ENCODE assay signal across 8 cellular contexts in genomic region chr2:46471-47345, GRCh38. TPM values are rescaled to one million over a fixed set of nuclear protein-coding genes. Genes with fewer than 3 reads are reported as not detected.
DNase-seq lines count a peak whose midpoint lies in the region; ATAC-seq and TF ChIP-seq lines count a peak whose summit lies in the region.

TSS of gene FAM110C (minus strand) at chr2:46505. CDS start at chr2:46385, 120 bp downstream.

- H3K4me1 ChIP-seq in neuronal stem cell (ENCODE audit: control insufficient read depth in 2 of 2, insufficient read depth in 1 of 2, low read depth in 1 of 2, low read length in 2 of 2) (peaks cover 5 to 7% of the 10 kb centered on the region in 2 donors), upper lobe of right lung (peaks cover 4% of the 10 kb centered on the region)

- DNase-seq in AG08396 (ENCODE audit: low spot score) (peak; percentile 49), NCI-H146 treated with DMSO at 0.1 percent for 48 hours (lab: John Stamatoyannopoulos, UW; ENCODE audit: unreplicated experiment) (peak; percentile 1), Right ventricle myocardium inferior (ENCODE audit: missing footprints) (peak; percentile 76), neuronal stem cell (ENCODE audit: low spot score) (peak; percentile 27), upper lobe of right lung (peak; percentile 93), NCI-H1048 (lab: John Stamatoyannopoulos, UW) (no peak), NCI-H2029 treated with DMSO at 0.1 percent for 48 hours (lab: John Stamatoyannopoulos, UW) (no peak)
- peak; percentile 29 for DNase-seq in activated effector memory CD4-positive, alpha-beta T cell treated with Interleukin-2 at 50 U/mL for 16 hours

- H3K27me3 ChIP-seq in neuronal stem cell (ENCODE audit: control insufficient read depth in 3 of 3, insufficient read depth in 3 of 3, low read depth in 1 of 3, low read length in 3 of 3), result peaks cover 9 to 56% (median 36%) of the 10 kb centered on the region in 3 experiments
- peaks cover 21% of the 10 kb centered on the region for H3K27me3 ChIP-seq in upper lobe of right lung

- H3K4me3 ChIP-seq in neuronal stem cell (ENCODE audit: low read length in 2 of 2) (peak within 1 kb of the TSS; percentile 48 to 92), upper lobe of right lung (peak within 1 kb of the TSS; percentile 63)

- no peak within 1 kb of the TSS for H2BK12ac ChIP-seq in neuronal stem cell (ENCODE audit: low read length)

- H2AK5ac ChIP-seq in neuronal stem cell (ENCODE audit: low read depth, low read length), result peak within 1 kb of the TSS; percentile 32

- intact Hi-C loops in Right ventricle myocardium inferior (cut with DNase I), result no loop called here
- intact Hi-C loops in upper lobe of right lung (cut with DNase I), result no loop called here

- peak within 1 kb of the TSS; percentile 97 for H3K14ac ChIP-seq in neuronal stem cell (ENCODE audit: low read length)

- H2BK120ac ChIP-seq in neuronal stem cell (ENCODE audit: low read depth, low read length), result no peak within 1 kb of the TSS

- H4K91ac ChIP-seq in neuronal stem cell (ENCODE audit: low read depth, low read length, poor library complexity), result no peak within 1 kb of the TSS

- H2BK5ac ChIP-seq in neuronal stem cell (ENCODE audit: low read length), result no peak within 1 kb of the TSS

- H3K4me2 ChIP-seq in neuronal stem cell (ENCODE audit: insufficient read depth, low read length, poor library complexity, severe bottlenecking), result peak within 1 kb of the TSS; percentile 80

- no peak for TF ChIP-seq CTCF in upper lobe of right lung (IDR thresholded peaks at IDR 0.05)

- no peaks in the 10 kb centered on the region for H3K79me1 ChIP-seq in neuronal stem cell (ENCODE audit: low read depth, low read length)

- H3K36me3 ChIP-seq in neuronal stem cell (replicated peaks in 1 of 2; ENCODE audit: control insufficient read depth in 2 of 2, insufficient read depth in 2 of 2, low read length in 2 of 2) (no peaks in the 10 kb centered on the region), upper lobe of right lung (peaks cover 1% of the 10 kb centered on the region)

- H3K4ac ChIP-seq in neuronal stem cell (ENCODE audit: low read length), result no peak within 1 kb of the TSS

- H3K9ac ChIP-seq in neuronal stem cell (ENCODE audit: low read depth, low read length, poor library complexity), result peak within 1 kb of the TSS; percentile 65

- H3K9me3 ChIP-seq in neuronal stem cell (replicated peaks in 1 of 2; ENCODE audit: control insufficient read depth in 2 of 2, insufficient read depth in 1 of 2, low read depth in 1 of 2, low read length in 2 of 2) (no peaks in the 10 kb centered on the region), upper lobe of right lung (no peaks in the 10 kb centered on the region)

- peak; percentile 86 for ATAC-seq in Right ventricle myocardium inferior
- peak; percentile 92 for ATAC-seq in upper lobe of right lung

- peak within 1 kb of the TSS; percentile 90 for H2AFZ ChIP-seq in neuronal stem cell (ENCODE audit: low read length)

- H3K23ac ChIP-seq in neuronal stem cell (ENCODE audit: low read depth, low read length, poor library complexity), result peak within 1 kb of the TSS; percentile 52

- no peak within 1 kb of the TSS for H4K8ac ChIP-seq in neuronal stem cell (ENCODE audit: low read depth, low read length)

- H3K18ac ChIP-seq in neuronal stem cell (ENCODE audit: low read length), result peak within 1 kb of the TSS; percentile 86

- no peak within 1 kb of the TSS for H2BK15ac ChIP-seq in neuronal stem cell (ENCODE audit: low read length)

- no peak within 1 kb of the TSS for H3K27ac ChIP-seq in neuronal stem cell (replicated peaks; ENCODE audit: low read length)
- H3K27ac ChIP-seq in upper lobe of right lung, result peak within 1 kb of the TSS; percentile 90

- WGBS in neuronal stem cell (ENCODE audit: extremely low coverage in 2 of 2, insufficient read length in 2 of 2, insufficient replicate concordance in 1 of 2), 2 donors, result no CpG with 5 or more reads among the region's 75 CpGs

RNA-seq across cellular contexts. Expression of gene FAM110C, which starts in this region (rescaled TPM):
- total RNA-seq in Right ventricle myocardium inferior (2.9 TPM), upper lobe of right lung (4.8 TPM)
- polyA plus RNA-seq in neuronal stem cell (2013, experiment 1 of 2), result 0.46 TPM
- 0.53 TPM for polyA plus RNA-seq in neuronal stem cell (2013, experiment 2 of 2)

Comparison
In these comparisons a context has a peak if more than half of its experiments do, and no peak if none do; other contexts are left out.
1. DNase-seq: peak in AG08396 (single experiment), NCI-H146 treated with DMSO at 0.1 percent for 48 hours (single experiment), activated effector memory CD4-positive, alpha-beta T cell treated with Interleukin-2 at 50 U/mL for 16 hours (single experiment), Right ventricle myocardium inferior (single experiment), neuronal stem cell (single experiment) and upper lobe of right lung (single experiment); none in NCI-H1048 (single experiment) and NCI-H2029 treated with DMSO at 0.1 percent for 48 hours (single experiment).